ENCODE assay signal across 14 cellular contexts in genomic region chr2:204491528-204491927, GRCh38. TPM values are rescaled to one million over a fixed set of nuclear protein-coding genes. Genes with fewer than 3 reads are reported as not detected.
DNase-seq lines count a peak whose midpoint lies in the region; ATAC-seq and TF ChIP-seq lines count a peak whose summit lies in the region.
"Had no signal": no experiment of that assay in that cellular context is flagged by ENCODE, and none has a peak within 500 bp of the region (broad histone marks: within the 10 kb centered on the region; RNA-seq: fewer than 3 reads in every experiment).

No MANE protein-coding gene starts in this region.

- intact Hi-C loops in tibial artery (cut with DNase I; ENCODE audit: low total_unique reads) = no loop called here

- H3K4me3 ChIP-seq in AG10803 (ENCODE audit: low read length) (no peak overlapping the region), tibial artery (no peak overlapping the region)
- H3K4me3 ChIP-seq: suprapubic skin had no signal

- no peak for TF ChIP-seq CTCF in AG10803 (conservative IDR thresholded peaks at IDR 0.05; ENCODE audit: low read length)
- no peak for TF ChIP-seq CTCF in tibial artery (IDR thresholded peaks at IDR 0.05)

- H3K9me3 ChIP-seq in tibial artery = no peaks in the 10 kb centered on the region
- H3K9me3 ChIP-seq: suprapubic skin had no signal

- no peak for ATAC-seq in HG03439 (IDR thresholded peaks at IDR 0.05; ENCODE audit: unreplicated experiment)
- no peak for ATAC-seq in GM18867 (IDR thresholded peaks at IDR 0.05; ENCODE audit: unreplicated experiment)
- ATAC-seq: HepG2, right cardiac atrium had no signal

- H3K27me3 ChIP-seq in tibial artery = no peaks in the 10 kb centered on the region
- H3K27me3 ChIP-seq: suprapubic skin had no signal

- H3K36me3 ChIP-seq in tibial artery = no peaks in the 10 kb centered on the region
- H3K36me3 ChIP-seq: suprapubic skin had no signal

- DNase-seq in AG10803 (ENCODE audit: low read depth) (peak; percentile 45), LoVo (ENCODE audit: low spot score) (peak; percentile 29), RPMI7951 (ENCODE audit: low read depth) (peak; percentile 42), fibroblast of peridontal ligament (ENCODE audit: extremely low read depth) (peak; percentile 66), tibial artery (no peak), SK-N-DZ (ENCODE audit: low spot score) (no peak)
- DNase-seq: activated CD4-positive, alpha-beta memory T cell treated with anti-CD3 and anti-CD28 coated beads for 36 hours; activated naive CD4-positive, alpha-beta T cell treated with anti-CD3 and anti-CD28 coated beads, Interleukin-2, amount 50 U/mL, for 16 hours; right cardiac atrium; T-helper 1 cell had no signal

- H3K27ac ChIP-seq in tibial artery = no peak overlapping the region
- H3K27ac ChIP-seq: suprapubic skin had no signal

- peaks cover 0 to 27% (median 0%) of the 10 kb centered on the region in 4 donors for H3K4me1 ChIP-seq in tibial artery

RNA-seq across cellular contexts. Expression of gene PARD3B, which starts 53.7 kb away (rescaled TPM):
- 0.96 and 1.4 TPM in 2 replicates for total RNA-seq in RPMI7951 (2014; rRNA removed; shearing (Covaris generic))
- polyA plus RNA-seq in SK-N-DZ (2014; cell fraction: cytosol; rRNA removed) = 0.48 and 0.60 TPM in 2 replicates
- 0.47 and 0.77 TPM in 2 replicates for polyA plus RNA-seq in SK-N-DZ (2014; cell fraction: nucleus; rRNA removed)

Comparison
In these comparisons a context has a peak if more than half of its experiments do, and no peak if none do; other contexts are left out.
1. DNase-seq: peak in AG10803 (single experiment), LoVo (single experiment), RPMI7951 (single experiment) and fibroblast of peridontal ligament (single experiment); none in tibial artery (0 of 2) and SK-N-DZ (single experiment).